Comparison of ENCODE assay signal across 13 cellular contexts in the genomic region with DNA sequence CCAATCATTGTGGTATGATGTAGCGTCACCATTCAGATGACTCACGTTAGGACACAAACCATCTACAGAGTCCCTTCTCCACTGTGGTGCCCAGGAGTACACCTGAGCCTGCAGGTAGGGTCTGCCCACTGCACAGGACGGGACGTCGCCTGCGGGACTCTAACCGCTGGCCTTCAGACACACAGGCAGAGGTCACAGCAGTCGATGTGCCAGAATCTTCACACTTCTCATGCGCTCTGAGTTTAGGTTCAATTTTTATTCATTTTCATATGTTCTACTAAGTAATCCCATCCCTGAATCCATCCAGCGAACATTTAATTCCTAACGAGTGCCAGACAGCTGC.
DNase-seq lines count a peak whose midpoint lies in the region; ATAC-seq and TF ChIP-seq lines count a peak whose summit lies in the region.
"Had no signal": no experiment of that assay in that cellular context is flagged by ENCODE, and none has a peak within 500 bp of the region (broad histone marks: within the 10 kb centered on the region; RNA-seq: fewer than 3 reads in every experiment).

No MANE protein-coding gene starts in this region.

- H3K4me1 Mint-ChIP-seq in activated naive CD8-positive, alpha-beta T cell treated with anti-CD3 and anti-CD28 coated beads, Interleukin-2, amount 10 ng/mL, durations not matched to agents 7 days and 5 days: peaks cover 4% of the 10 kb centered on the region
- H3K4me1 Mint-ChIP-seq in natural killer cell: peaks cover 20 to 30% of the 10 kb centered on the region in 2 donors

- WGBS in heart right ventricle, 2 donors: 74 to 82% methylated on average over 11 of the region's 11 CpGs

- peak overlapping the region; percentile 5 for H3K4me3 Mint-ChIP-seq in activated naive CD8-positive, alpha-beta T cell treated with anti-CD3 and anti-CD28 coated beads, Interleukin-2, amount 10 ng/mL, durations not matched to agents 7 days and 5 days
- peak overlapping the region; percentile 83 for H3K4me3 Mint-ChIP-seq in natural killer cell

- H3K9me3 ChIP-seq in heart right ventricle (no peaks in the 10 kb centered on the region), ascending aorta (no peaks in the 10 kb centered on the region)
- H3K9me3 ChIP-seq: gastroesophageal sphincter, transverse colon had no signal

- H3K4me3 ChIP-seq in heart right ventricle (peak overlapping the region in 6 of 10 donors; percentile 42 to 55 (median 52)), ascending aorta (no peak overlapping the region)

- H3K27me3 Mint-ChIP-seq in activated naive CD8-positive, alpha-beta T cell treated with anti-CD3 and anti-CD28 coated beads, Interleukin-2, amount 10 ng/mL, durations not matched to agents 7 days and 5 days: peaks cover 14% of the 10 kb centered on the region
- H3K27me3 Mint-ChIP-seq in natural killer cell (ENCODE audit: low read depth in 2 of 2): peaks cover 11 to 12% of the 10 kb centered on the region in 2 donors

- H3K4me1 ChIP-seq in heart right ventricle: peaks cover 4 to 14% (median 10%) of the 10 kb centered on the region in 9 donors
- H3K4me1 ChIP-seq in ascending aorta: peaks cover 0 to 5% of the 10 kb centered on the region in 2 donors

- H3K27ac ChIP-seq in heart right ventricle (peak overlapping the region in 2 of 10 donors; percentile 46 to 72), ascending aorta (no peak overlapping the region)

- no peaks in the 10 kb centered on the region for H3K36me3 Mint-ChIP-seq in activated naive CD8-positive, alpha-beta T cell treated with anti-CD3 and anti-CD28 coated beads, Interleukin-2, amount 10 ng/mL, durations not matched to agents 7 days and 5 days
- H3K36me3 Mint-ChIP-seq in natural killer cell: no peaks in the 10 kb centered on the region

- no peaks in the 10 kb centered on the region for H3K27me3 ChIP-seq in heart right ventricle
- H3K27me3 ChIP-seq in ascending aorta: no peaks in the 10 kb centered on the region
- H3K27me3 ChIP-seq: gastroesophageal sphincter, transverse colon had no signal

- POLR2A ChIA-PET in activated naive CD8-positive, alpha-beta T cell treated with anti-CD3 and anti-CD28 coated beads, Interleukin-2, amount 10 ng/mL, durations not matched to agents 7 days and 5 days (lab: Charles Lee): interaction anchor here (0.9 kb wide), 1 partner anchor 623 kb away, joined by 3 read pairs; no protein-coding TSS in a partner anchor

- H3K27ac Mint-ChIP-seq in activated naive CD8-positive, alpha-beta T cell treated with anti-CD3 and anti-CD28 coated beads, Interleukin-2, amount 10 ng/mL, durations not matched to agents 7 days and 5 days: no peak overlapping the region
- peak overlapping the region; percentile 84 to 92 for H3K27ac Mint-ChIP-seq in natural killer cell

- H3K9me3 Mint-ChIP-seq in activated naive CD8-positive, alpha-beta T cell treated with anti-CD3 and anti-CD28 coated beads, Interleukin-2, amount 10 ng/mL, durations not matched to agents 7 days and 5 days: no peaks in the 10 kb centered on the region
- peaks cover 2% of the 10 kb centered on the region in 2 donors for H3K9me3 Mint-ChIP-seq in natural killer cell

- DNase-seq in heart right ventricle (no peak), Right ventricle myocardium superior (no peak), natural killer cell (no peak), NCI-H2227 (lab: John Stamatoyannopoulos, UW; ENCODE audit: unreplicated experiment) (no peak), ascending aorta (ENCODE audit: low spot score in 2 of 2) (no peak)
- DNase-seq in activated naive CD8-positive, alpha-beta T cell treated with anti-CD3 and anti-CD28 coated beads, Interleukin-2, amount 10 ng/mL, durations not matched to agents 7 days and 5 days: no peak
- DNase-seq in activated effector memory CD4-positive, alpha-beta T cell treated with Interleukin-2 at 50 U/mL for 16 hours: no peak
- DNase-seq: GOT3, NCI-H1694 treated with DMSO at 0.1 percent for 48 hours, NCI-H510A had no signal

- ATAC-seq in heart right ventricle (no peak), Right ventricle myocardium superior (ENCODE audit: poor library complexity) (no peak), natural killer cell (no peak), HG02884 (IDR thresholded peaks at IDR 0.05; ENCODE audit: unreplicated experiment) (no peak)
- no peak for ATAC-seq in activated naive CD8-positive, alpha-beta T cell treated with anti-CD3 and anti-CD28 coated beads, Interleukin-2, amount 10 ng/mL, durations not matched to agents 7 days and 5 days (ENCODE audit: low read depth)

- no peak for TF ChIP-seq CTCF in heart right ventricle (IDR thresholded peaks at IDR 0.05)
- no peak for TF ChIP-seq CTCF in natural killer cell (IDR thresholded peaks at IDR 0.05)
- TF ChIP-seq CTCF in ascending aorta (IDR thresholded peaks at IDR 0.05): no peak

- intact Hi-C loops in heart right ventricle (cut with DNase I): loop anchor here in 8 of 10 donors (2.0 to 10.0 kb wide), 14 partner anchors 71 to 639 kb away; a partner anchor contains a TSS
- intact Hi-C loops in Right ventricle myocardium superior (cut with DNase I): loop anchor here (5.0 kb wide), 3 partner anchors 71 to 639 kb away; no protein-coding TSS in a partner anchor
- intact Hi-C loops in natural killer cell (cut with micrococcal nuclease): loop anchor here (2.0 to 5.0 kb wide), 3 partner anchors 619 to 915 kb away; no protein-coding TSS in a partner anchor
- intact Hi-C loops in ascending aorta (cut with DNase I): loop anchor here (1.0 to 5.0 kb wide), 5 partner anchors 76 to 639 kb away; a partner anchor contains a TSS

- H3K36me3 ChIP-seq in heart right ventricle: no peaks in the 10 kb centered on the region
- no peaks in the 10 kb centered on the region for H3K36me3 ChIP-seq in ascending aorta
- H3K36me3 ChIP-seq: gastroesophageal sphincter, transverse colon had no signal

Comparison
In these comparisons a context has a peak if more than half of its experiments do, and no peak if none do; other contexts are left out.
1. H3K4me3 ChIP-seq: peak in heart right ventricle (6 of 10); none in ascending aorta (0 of 2).